In the genomic region with DNA sequence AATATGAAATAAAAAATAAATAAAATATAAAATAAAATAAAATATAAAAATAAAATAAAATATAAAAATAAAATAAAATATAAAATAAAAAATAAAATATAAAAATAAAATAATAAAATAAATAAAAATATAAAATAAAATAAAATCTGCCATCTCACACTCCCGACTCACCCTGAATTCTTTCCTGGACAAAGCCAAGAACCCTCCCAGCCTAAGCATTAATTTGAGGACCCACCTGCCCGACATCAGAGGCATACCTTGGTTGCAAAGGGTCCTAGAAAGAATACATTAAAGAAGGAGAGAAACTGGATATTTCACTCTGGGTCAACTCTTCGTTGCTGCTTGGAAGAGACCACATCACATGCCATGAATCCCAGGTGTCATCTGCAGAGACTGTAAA, we compare ENCODE assay signal across 13 cellular contexts.
"Had no signal": no experiment of that assay in that cellular context is flagged by ENCODE, and none has a peak within 500 bp of the region (broad histone marks: within the 10 kb centered on the region; RNA-seq: fewer than 3 reads in every experiment).

No MANE protein-coding gene starts in this region.

- H3K4me3 Mint-ChIP-seq: activated naive CD4-positive, alpha-beta T cell treated with anti-CD3 and anti-CD28 coated beads for 36 hours; dendritic cell treated with granulocyte-macrophage colony-stimulating factor and Interleukin-4, amounts not matched to agents 40 ng/mL and 50 ng/mL, for 4 days; nephron progenitor cell had no signal

- H3K36me3 Mint-ChIP-seq: brain had no signal

- ATAC-seq: gastroesophageal sphincter, left ventricle myocardium superior had no signal

- H3K27ac Mint-ChIP-seq: activated naive CD4-positive, alpha-beta T cell treated with anti-CD3 and anti-CD28 coated beads for 36 hours; brain; dendritic cell treated with granulocyte-macrophage colony-stimulating factor and Interleukin-4, amounts not matched to agents 40 ng/mL and 50 ng/mL, for 4 days; nephron progenitor cell had no signal

- DNase-seq: activated CD4-positive, CD25-positive, alpha-beta regulatory T cell treated with anti-CD3 and anti-CD28 coated beads, Interleukin-2, amount 50 U/mL, for 72 hours; activated naive CD4-positive, alpha-beta T cell treated with anti-CD3 and anti-CD28 coated beads for 36 hours; activated T-cell treated with anti-CD3 and anti-CD28 coated beads, Interleukin-2, amount 50 U/mL, for 48 hours; amniotic stem cell; kidney; left ventricle myocardium superior; mesenchymal stem cell; nephron progenitor cell; SK-N-SH; stimulated activated CD4-positive, alpha-beta T cell treated with anti-CD3 and anti-CD28 coated beads, Interleukin-4, amount 100 ng/mL, for 1 hour had no signal
